ENCODE assay signal across 27 cellular contexts in genomic region chrX:56784666-56785065, GRCh38. TPM values are rescaled to one million over a fixed set of nuclear protein-coding genes. Genes with fewer than 3 reads are reported as not detected.
DNase-seq lines count a peak whose midpoint lies in the region; ATAC-seq, FAIRE-seq and TF ChIP-seq lines count a peak whose summit lies in the region.
"Had no signal": no experiment of that assay in that cellular context is flagged by ENCODE, and none has a peak within 500 bp of the region (broad histone marks: within the 10 kb centered on the region; RNA-seq: fewer than 3 reads in every experiment).

No MANE protein-coding gene starts in this region.

- H3K9me3 ChIP-seq in CD4-positive, alpha-beta T cell (ENCODE audit: control insufficient read depth, low read length): no peaks in the 10 kb centered on the region
- H3K9me3 ChIP-seq in Karpas-422 (ENCODE audit: low read length) (no peaks in the 10 kb centered on the region), kidney (ENCODE audit: control insufficient read depth in 1 of 2, low read length in 2 of 2) (no peaks in the 10 kb centered on the region)

- FAIRE-seq in kidney (lab: Jason Lieb, UNC): no peak
- FAIRE-seq in HTR-8/SVneo (lab: Jason Lieb, UNC): no peak
- FAIRE-seq: A204.1, GM12892, GM19239, H54 had no signal

- H3K4me3 ChIP-seq in Karpas-422 (ENCODE audit: low read length) (no peak overlapping the region), kidney (ENCODE audit: low read length in 2 of 2) (no peak overlapping the region)

- H3K4me1 Mint-ChIP-seq in CD4-positive, alpha-beta T cell (ENCODE audit: low read depth): peaks cover 44% of the 10 kb centered on the region

- CTCF ChIA-PET in CD4-positive, alpha-beta T cell (lab: Charles Lee): no interaction called here

- H3K9ac ChIP-seq in Karpas-422 (ENCODE audit: low read length) (no peak overlapping the region), kidney (ENCODE audit: low read length in 2 of 2) (no peak overlapping the region)
- H3K9ac ChIP-seq: KMS-11 had no signal

- H3K9me2 ChIP-seq in Karpas-422 (replicated peaks; ENCODE audit: insufficient read depth, low read length): no peaks in the 10 kb centered on the region

- no peak for DNase-seq in CD4-positive, alpha-beta T cell
- peak; percentile 32 for DNase-seq in Karpas-422
- DNase-seq in kidney: peak; percentile 33
- peak; percentile 41 for DNase-seq in sciatic nerve (ENCODE audit: low spot score)
- no peak for DNase-seq in HTR-8/SVneo (ENCODE audit: insufficient read length, low spot score)
- no peak for DNase-seq in AG08395 (ENCODE audit: low spot score)
- DNase-seq in ACHN: no peak
- no peak for DNase-seq in activated CD4-positive, alpha-beta T cell treated with anti-CD3 and anti-CD28 coated beads, Interleukin-2, amount 50 U/mL, for 1 hour
- DNase-seq: Calu3, DMS153, DND-41, NCI-H1048, NCI-H1417, NCI-H1694, NCI-H2029 treated with DMSO at 0.1 percent for 48 hours, NCI-H446 treated with DMSO at 0.1 percent for 48 hours, NCI-H526, SHP77 had no signal

- no peak for ATAC-seq in CD4-positive, alpha-beta T cell (ENCODE audit: poor library complexity)
- ATAC-seq in sciatic nerve: no peak

- H3K27me3 Mint-ChIP-seq in CD4-positive, alpha-beta T cell: no peaks in the 10 kb centered on the region
- H3K27me3 Mint-ChIP-seq: B cell, IgD-negative memory B cell had no signal

- in situ Hi-C loops in ACHN (cut with HindIII; ENCODE audit: low pct_ligation_motif_present, low pct_unique_long_range_greater_than_20kb, low sequenced_read_pairs): no loop called here

- intact Hi-C loops in CD4-positive, alpha-beta T cell (cut with DNase I, micrococcal nuclease): no loop called here
- intact Hi-C loops in kidney (cut with DNase I) (no loop called here), sciatic nerve (cut with DNase I) (no loop called here)

- TF ChIP-seq CTCF in CD4-positive, alpha-beta T cell (IDR thresholded peaks at IDR 0.05): no peak
- TF ChIP-seq CTCF in kidney (IDR thresholded peaks at IDR 0.05; ENCODE audit: borderline replicate concordance, extremely low read depth, insufficient read depth): no peak

- peak overlapping the region; percentile 69 for H3K27ac Mint-ChIP-seq in CD4-positive, alpha-beta T cell
- H3K27ac Mint-ChIP-seq: B cell, IgD-negative memory B cell had no signal

- no peak overlapping the region for H2AFZ ChIP-seq in Karpas-422 (ENCODE audit: low read length)

- H3K4me3 Mint-ChIP-seq in CD4-positive, alpha-beta T cell: no peak overlapping the region
- H3K4me3 Mint-ChIP-seq: B cell, IgD-negative memory B cell had no signal

- no peak overlapping the region for H3K4me2 ChIP-seq in Karpas-422 (ENCODE audit: low read depth, low read length, poor library complexity, severe bottlenecking)
- H3K4me2 ChIP-seq: KMS-11 had no signal

- H4K20me1 ChIP-seq in Karpas-422 (ENCODE audit: insufficient read depth, low read depth, low read length): no peaks in the 10 kb centered on the region

- H3K27ac ChIP-seq in CD4-positive, alpha-beta T cell (ENCODE audit: low read depth, low read length): no peak overlapping the region
- H3K27ac ChIP-seq in Karpas-422 (ENCODE audit: low read length) (no peak overlapping the region), kidney (ENCODE audit: low read depth in 2 of 2, low read length in 2 of 2) (no peak overlapping the region)
- H3K27ac ChIP-seq: C4-2B, KMS-11, RWPE1 had no signal

- H3K9me3 Mint-ChIP-seq in CD4-positive, alpha-beta T cell: no peaks in the 10 kb centered on the region
- H3K9me3 Mint-ChIP-seq: IgD-negative memory B cell had no signal

- H3K4me1 ChIP-seq in Karpas-422 (ENCODE audit: low read length) (peaks cover 10% of the 10 kb centered on the region), kidney (ENCODE audit: control insufficient read depth in 1 of 2, insufficient read depth in 1 of 2, low read depth in 1 of 2, low read length in 2 of 2) (no peaks in the 10 kb centered on the region)

- no peaks in the 10 kb centered on the region for H3K79me2 ChIP-seq in Karpas-422 (ENCODE audit: low read length)

- POLR2A ChIA-PET in CD4-positive, alpha-beta T cell (lab: Charles Lee): no interaction called here

- no peaks in the 10 kb centered on the region for H3K27me3 ChIP-seq in CD4-positive, alpha-beta T cell (ENCODE audit: control insufficient read depth, insufficient read depth, low read length)
- no peaks in the 10 kb centered on the region for H3K27me3 ChIP-seq in Karpas-422 (ENCODE audit: low read length)

- no peaks in the 10 kb centered on the region for H3K36me3 ChIP-seq in Karpas-422 (ENCODE audit: insufficient read depth, low read length)
- peaks cover 0 to 2% of the 10 kb centered on the region in 2 donors for H3K36me3 ChIP-seq in kidney (ENCODE audit: control insufficient read depth in 1 of 2, insufficient read depth in 2 of 2, low read length in 2 of 2)

- peaks cover 30% of the 10 kb centered on the region for H3K36me3 Mint-ChIP-seq in CD4-positive, alpha-beta T cell (ENCODE audit: low read depth)
- H3K36me3 Mint-ChIP-seq: IgD-negative memory B cell had no signal

RNA-seq across cellular contexts. Expression of gene NBDY, which starts 55.6 kb away (rescaled TPM):
- 10 to 100 TPM; 25.0 to 28.3 TPM for total RNA-seq in CD4-positive, alpha-beta T cell
- 4.9 and 20.5 TPM in 2 replicates for total RNA-seq in Karpas-422 (2014; rRNA removed; shearing (Covaris generic); ENCODE audit: low replicate concordance)
- total RNA-seq in kidney (50.8 TPM), sciatic nerve (37.6 TPM)
- 88.7 TPM for polyA plus RNA-seq in kidney (ENCODE audit: insufficient read depth, low read depth, low replicate concordance)

Comparison
In these comparisons a context has a peak if more than half of its experiments do, and no peak if none do; other contexts are left out.
1. DNase-seq: peak in Karpas-422 (single experiment), kidney (single experiment) and sciatic nerve (single experiment); none in CD4-positive, alpha-beta T cell (0 of 10), HTR-8/SVneo (single experiment), AG08395 (single experiment), ACHN (single experiment) and activated CD4-positive, alpha-beta T cell treated with anti-CD3 and anti-CD28 coated beads, Interleukin-2, amount 50 U/mL, for 1 hour (single experiment).